ENCODE assay signal across 22 cellular contexts in genomic region chr22:20577045-20577444, GRCh38.
DNase-seq lines count a peak whose midpoint lies in the region; ATAC-seq and TF ChIP-seq lines count a peak whose summit lies in the region.
"Had no signal": no experiment of that assay in that cellular context is flagged by ENCODE, and none has a peak within 500 bp of the region (broad histone marks: within the 10 kb centered on the region; RNA-seq: fewer than 3 reads in every experiment).

No MANE protein-coding gene starts in this region.

- no peak for TF ChIP-seq POLR2A in erythroblast (IDR thresholded peaks at IDR 0.05; ENCODE audit: low read length)

- DNase-seq in activated naive CD8-positive, alpha-beta T cell treated with anti-CD3 and anti-CD28 coated beads, Interleukin-2, amount 10 ng/mL, durations not matched to agents 7 days and 5 days = no peak
- no peak for DNase-seq in activated naive CD8-positive, alpha-beta T cell treated with anti-CD3 and anti-CD28 coated beads for 36 hours
- DNase-seq in T-cell (no peak), lower lobe of right lung (no peak), COLO668 (lab: John Stamatoyannopoulos, UW; ENCODE audit: unreplicated experiment) (no peak), erythroblast (lab: John Stamatoyannopoulos, UW) (no peak)
- DNase-seq: activated gamma-delta T cell treated with Interleukin-2 at 50 U/mL for 16 hours, amniotic stem cell, cortex of kidney, GF-D8, NCI-H187, NCI-H226, NCI-H748 treated with DMSO at 0.1 percent for 48 hours, sigmoid colon had no signal

- H3K4me1 ChIP-seq in lower lobe of right lung = peaks cover 46% of the 10 kb centered on the region
- H3K4me1 ChIP-seq: breast epithelium, sigmoid colon had no signal

- CTCF ChIA-PET in T-cell (lab: Charles Lee) = interaction anchor here in 1 of 2 donors (1.0 kb wide), 2 partner anchors 9 to 11 kb away, joined by 3 read pairs; no protein-coding TSS in a partner anchor

- H3K9me3 Mint-ChIP-seq in activated naive CD8-positive, alpha-beta T cell treated with anti-CD3 and anti-CD28 coated beads, Interleukin-2, amount 10 ng/mL, durations not matched to agents 7 days and 5 days = no peaks in the 10 kb centered on the region
- H3K9me3 Mint-ChIP-seq in activated naive CD8-positive, alpha-beta T cell treated with anti-CD3 and anti-CD28 coated beads for 36 hours = no peaks in the 10 kb centered on the region
- H3K9me3 Mint-ChIP-seq in T-cell = no peaks in the 10 kb centered on the region
- H3K9me3 Mint-ChIP-seq: nephron had no signal

- H3K4me3 ChIP-seq in lower lobe of right lung = no peak overlapping the region
- H3K4me3 ChIP-seq: breast epithelium, sigmoid colon, suprapubic skin had no signal

- no peaks in the 10 kb centered on the region for H3K27me3 Mint-ChIP-seq in activated naive CD8-positive, alpha-beta T cell treated with anti-CD3 and anti-CD28 coated beads, Interleukin-2, amount 10 ng/mL, durations not matched to agents 7 days and 5 days
- no peaks in the 10 kb centered on the region for H3K27me3 Mint-ChIP-seq in activated naive CD8-positive, alpha-beta T cell treated with anti-CD3 and anti-CD28 coated beads for 36 hours
- H3K27me3 Mint-ChIP-seq in T-cell = no peaks in the 10 kb centered on the region

- no peak for ATAC-seq in activated naive CD8-positive, alpha-beta T cell treated with anti-CD3 and anti-CD28 coated beads, Interleukin-2, amount 10 ng/mL, durations not matched to agents 7 days and 5 days (ENCODE audit: low read depth)
- ATAC-seq in T-cell (replicated peaks in 1 of 4) = no peak
- no peak for ATAC-seq in lower lobe of right lung
- ATAC-seq in HG02759 (IDR thresholded peaks at IDR 0.05; ENCODE audit: unreplicated experiment) = no peak
- ATAC-seq: activated CD4-positive, CD25-positive, alpha-beta regulatory T cell treated with anti-CD3 and anti-CD28 coated beads, Interleukin-2, amount 50 U/mL, for 24 hours had no signal

- POLR2A ChIA-PET in activated naive CD8-positive, alpha-beta T cell treated with anti-CD3 and anti-CD28 coated beads, Interleukin-2, amount 10 ng/mL, durations not matched to agents 7 days and 5 days (lab: Charles Lee) = no interaction called here
- POLR2A ChIA-PET in T-cell (lab: Charles Lee) = interaction anchor here in 1 of 2 donors (0.7 kb wide), 1 partner anchor 22 kb away, joined by 4 read pairs; no protein-coding TSS in a partner anchor

- peaks cover 94% of the 10 kb centered on the region for H3K36me3 ChIP-seq in lower lobe of right lung
- H3K36me3 ChIP-seq: breast epithelium had no signal

- no peaks in the 10 kb centered on the region for H3K27me3 ChIP-seq in lower lobe of right lung (ENCODE audit: low read depth)
- H3K27me3 ChIP-seq: breast epithelium, sigmoid colon, suprapubic skin had no signal

- TF ChIP-seq CTCF in lower lobe of right lung (IDR thresholded peaks at IDR 0.05) = no peak

- H3K27ac ChIP-seq in lower lobe of right lung = peak overlapping the region; percentile 41
- H3K27ac ChIP-seq in temporal lobe (ENCODE audit: low read depth, low read length) = peak overlapping the region; percentile 18
- H3K27ac ChIP-seq: C4-2B, KMS-11, sigmoid colon, suprapubic skin had no signal

- H3K4me3 Mint-ChIP-seq in activated naive CD8-positive, alpha-beta T cell treated with anti-CD3 and anti-CD28 coated beads, Interleukin-2, amount 10 ng/mL, durations not matched to agents 7 days and 5 days = no peak overlapping the region
- H3K4me3 Mint-ChIP-seq in activated naive CD8-positive, alpha-beta T cell treated with anti-CD3 and anti-CD28 coated beads for 36 hours = no peak overlapping the region
- no peak overlapping the region for H3K4me3 Mint-ChIP-seq in T-cell
- H3K4me3 Mint-ChIP-seq: nephron had no signal

- peaks cover 20% of the 10 kb centered on the region for H3K36me3 Mint-ChIP-seq in activated naive CD8-positive, alpha-beta T cell treated with anti-CD3 and anti-CD28 coated beads, Interleukin-2, amount 10 ng/mL, durations not matched to agents 7 days and 5 days
- H3K36me3 Mint-ChIP-seq in activated naive CD8-positive, alpha-beta T cell treated with anti-CD3 and anti-CD28 coated beads for 36 hours = peaks cover 22% of the 10 kb centered on the region
- peaks cover 57% of the 10 kb centered on the region for H3K36me3 Mint-ChIP-seq in T-cell

- no peaks in the 10 kb centered on the region for H3K9me3 ChIP-seq in lower lobe of right lung
- H3K9me3 ChIP-seq: breast epithelium, sigmoid colon, suprapubic skin had no signal

- peak overlapping the region; percentile 48 for H3K27ac Mint-ChIP-seq in activated naive CD8-positive, alpha-beta T cell treated with anti-CD3 and anti-CD28 coated beads, Interleukin-2, amount 10 ng/mL, durations not matched to agents 7 days and 5 days
- H3K27ac Mint-ChIP-seq in activated naive CD8-positive, alpha-beta T cell treated with anti-CD3 and anti-CD28 coated beads for 36 hours = no peak overlapping the region
- peak overlapping the region; percentile 48 to 49 for H3K27ac Mint-ChIP-seq in T-cell

- intact Hi-C loops in lower lobe of right lung (cut with DNase I) = no loop called here

- H3K4me1 Mint-ChIP-seq in activated naive CD8-positive, alpha-beta T cell treated with anti-CD3 and anti-CD28 coated beads, Interleukin-2, amount 10 ng/mL, durations not matched to agents 7 days and 5 days = no peaks in the 10 kb centered on the region
- H3K4me1 Mint-ChIP-seq in activated naive CD8-positive, alpha-beta T cell treated with anti-CD3 and anti-CD28 coated beads for 36 hours = peaks cover 24% of the 10 kb centered on the region
- H3K4me1 Mint-ChIP-seq in T-cell = peaks cover 45 to 69% (median 54%) of the 10 kb centered on the region in 3 donors
- H3K4me1 Mint-ChIP-seq: nephron had no signal
